Comparison of ENCODE assay signal across 8 cellular contexts in genomic region chr12:98397323-98398105, GRCh38.
DNase-seq lines count a peak whose midpoint lies in the region; ATAC-seq and TF ChIP-seq lines count a peak whose summit lies in the region.

No MANE protein-coding gene starts in this region.

- H3K9me3 Mint-ChIP-seq in natural killer cell treated with Interleukin-12 subunit alpha and Interleukin-12 subunit beta and Interleukin-15 and Interleukin-18, amount 100 ng/mL, for 72 hours, result no peaks in the 10 kb centered on the region

- CTCF ChIA-PET in PC-3 (lab: Charles Lee), result interaction anchor here (0.7 to 1.0 kb wide), 4 partner anchors 21 to 1648 kb away, joined by 3 to 6 read pairs (median 4); no protein-coding TSS in a partner anchor

- no peaks in the 10 kb centered on the region for H3K36me3 Mint-ChIP-seq in natural killer cell treated with Interleukin-12 subunit alpha and Interleukin-12 subunit beta and Interleukin-15 and Interleukin-18, amount 100 ng/mL, for 72 hours

- peak overlapping the region; percentile 68 for H3K4me3 ChIP-seq in PC-3 (ENCODE audit: low read length)

- no peaks in the 10 kb centered on the region for H3K36me3 ChIP-seq in PC-3 (ENCODE audit: low read depth, low read length)

- no peaks in the 10 kb centered on the region for H3K9me2 ChIP-seq in PC-3 (replicated peaks; ENCODE audit: low read length)

- H3K4me2 ChIP-seq in PC-3 (ENCODE audit: low read length), result peak overlapping the region; percentile 88

- no peaks in the 10 kb centered on the region for H3F3A ChIP-seq in PC-3 (ENCODE audit: low read length, unreplicated experiment)

- H3K27me3 ChIP-seq in PC-3 (ENCODE audit: low read length), result peaks cover 6% of the 10 kb centered on the region

- TF ChIP-seq RAD21 in Ishikawa (IDR thresholded peaks at IDR 0.05; ENCODE audit: low read depth), result peak; percentile 90

- peaks cover 21 to 23% of the 10 kb centered on the region in 2 donors for H3K4me1 Mint-ChIP-seq in natural killer cell treated with Interleukin-12 subunit alpha and Interleukin-12 subunit beta and Interleukin-15 and Interleukin-18, amount 100 ng/mL, for 72 hours (ENCODE audit: low read depth in 2 of 2)

- POLR2A ChIA-PET in PC-3 (lab: Charles Lee; ENCODE audit: unreplicated experiment), result no interaction called here

- TF ChIP-seq EP300 in Ishikawa (IDR thresholded peaks at IDR 0.05; ENCODE audit: borderline replicate concordance), result no peak

- no peak overlapping the region for H3K27ac ChIP-seq in PC-3 (ENCODE audit: low read length)

- no peaks in the 10 kb centered on the region for H3K9me3 ChIP-seq in PC-3 (ENCODE audit: low read length)

- H3K79me2 ChIP-seq in PC-3 (ENCODE audit: low read length), result no peaks in the 10 kb centered on the region

- peaks cover 0 to 2% of the 10 kb centered on the region in 2 donors for H3K27me3 Mint-ChIP-seq in natural killer cell treated with Interleukin-12 subunit alpha and Interleukin-12 subunit beta and Interleukin-15 and Interleukin-18, amount 100 ng/mL, for 72 hours

- DNase-seq in DMS79 treated with DMSO at 0.1 percent for 48 hours (lab: John Stamatoyannopoulos, UW) (peak; percentile 97), PC-3 (peak; percentile 91), activated T-helper 1 cell treated with Interleukin-2 at 50 U/mL for 16 hours (ENCODE audit: low read depth) (peak; percentile 69), fibroblast of peridontal ligament (ENCODE audit: extremely low read depth) (peak; percentile 79)
- peak; percentile 80 for DNase-seq in natural killer cell treated with Interleukin-12 subunit alpha and Interleukin-12 subunit beta and Interleukin-15 and Interleukin-18, amount 100 ng/mL, for 72 hours (ENCODE audit: low spot score)
- peak; percentile 72 for DNase-seq in stimulated activated naive CD4-positive, alpha-beta T cell treated with Interleukin-2 at 50 U/mL for 16 hours (lab: John Stamatoyannopoulos, UW)

- intact Hi-C loops in PC-3 (cut with micrococcal nuclease), result loop anchor here (1.0 to 10.0 kb wide), 3 partner anchors 393 to 1819 kb away; no protein-coding TSS in a partner anchor

- H3K4me3 Mint-ChIP-seq in natural killer cell treated with Interleukin-12 subunit alpha and Interleukin-12 subunit beta and Interleukin-15 and Interleukin-18, amount 100 ng/mL, for 72 hours, result peak overlapping the region; percentile 85

- peak overlapping the region; percentile 25 to 88 for H3K27ac Mint-ChIP-seq in natural killer cell treated with Interleukin-12 subunit alpha and Interleukin-12 subunit beta and Interleukin-15 and Interleukin-18, amount 100 ng/mL, for 72 hours

- peak overlapping the region; percentile 91 for H2AFZ ChIP-seq in PC-3 (ENCODE audit: low read length)

- H4K20me1 ChIP-seq in PC-3 (ENCODE audit: low read length), result no peaks in the 10 kb centered on the region

- H3K4me1 ChIP-seq in PC-3 (ENCODE audit: insufficient read depth, low read length), result peaks cover 21% of the 10 kb centered on the region

- no TSS peak for BruUV-seq in PC-3 (replicated peaks; lab: Mats Ljungman, UMichigan)

- peak; percentile 88 for TF ChIP-seq CTCF in PC-3 (conservative IDR thresholded peaks at IDR 0.05; ENCODE audit: low read depth, low read length)

- peak overlapping the region; percentile 12; the same call in 1 of the 2 replicates for H3K9ac ChIP-seq in PC-3 (ENCODE audit: low read length)

- peak; percentile 93 for ATAC-seq in GM21723 (IDR thresholded peaks at IDR 0.05; ENCODE audit: unreplicated experiment)
- peak; percentile 88 for ATAC-seq in PC-3
- ATAC-seq in natural killer cell treated with Interleukin-12 subunit alpha and Interleukin-12 subunit beta and Interleukin-15 and Interleukin-18, amount 100 ng/mL, for 72 hours, result peak; percentile 88 to 91

TF ChIP-seq in Ishikawa, 13 proteins besides CTCF, POLR2A, EP300 and RAD21:
- TF ChIP-seq TEAD4 (IDR thresholded peaks at IDR 0.05) (peak; percentile 78), USF1 (IDR thresholded peaks at IDR 0.05) (no peak)
TF ChIP-seq in Ishikawa: peak in this region for 1.
